ENCODE assay signal across 1 cellular context in the genomic region with DNA sequence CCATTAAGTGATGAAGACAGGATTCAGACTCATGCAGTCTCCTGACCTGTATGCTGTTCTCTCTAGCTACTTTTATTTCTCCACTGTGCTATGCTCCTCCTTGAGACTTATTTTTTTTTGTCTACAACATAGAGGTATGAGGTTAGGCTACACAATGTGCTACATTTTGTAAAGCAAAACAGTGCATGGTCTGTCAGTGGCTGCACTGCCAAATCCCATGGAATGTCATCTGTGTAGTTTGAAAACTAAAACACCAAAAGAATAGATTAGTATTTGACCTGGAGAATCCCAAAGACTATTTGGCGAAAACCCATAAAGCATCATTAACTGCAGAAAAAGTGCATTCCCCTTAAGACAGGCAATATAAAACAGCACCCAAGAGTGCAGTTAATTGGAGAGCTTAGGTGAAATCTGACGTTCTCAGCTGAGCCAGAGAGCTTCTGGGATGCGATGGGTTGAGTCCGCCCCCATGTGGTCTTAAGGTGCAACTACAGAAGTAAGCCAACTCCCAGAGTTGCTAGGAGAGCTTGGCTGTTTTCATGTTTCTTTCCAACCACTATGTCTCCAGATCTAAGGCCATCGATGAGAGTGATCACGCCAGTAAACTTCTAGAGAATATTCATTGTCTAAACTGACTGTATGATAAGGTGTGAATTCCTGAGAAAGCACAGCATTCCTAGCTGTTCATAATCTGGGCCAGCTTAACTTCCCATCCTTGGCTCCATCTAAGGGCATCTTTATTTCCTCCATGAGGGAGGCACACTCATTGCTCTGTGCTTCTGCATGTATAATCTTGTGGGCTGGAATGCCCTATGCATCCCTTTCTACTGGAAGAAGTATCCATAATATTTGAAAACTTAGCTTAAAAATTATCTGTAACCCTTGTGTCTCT.
TF ChIP-seq lines count a peak whose summit lies in the region.

No MANE protein-coding gene starts in this region.

TF ChIP-seq in HEK293, 187 proteins besides CTCF, POLR2A, EP300 and RAD21 (continued from another document):
- TF ChIP-seq, protein P1, sequence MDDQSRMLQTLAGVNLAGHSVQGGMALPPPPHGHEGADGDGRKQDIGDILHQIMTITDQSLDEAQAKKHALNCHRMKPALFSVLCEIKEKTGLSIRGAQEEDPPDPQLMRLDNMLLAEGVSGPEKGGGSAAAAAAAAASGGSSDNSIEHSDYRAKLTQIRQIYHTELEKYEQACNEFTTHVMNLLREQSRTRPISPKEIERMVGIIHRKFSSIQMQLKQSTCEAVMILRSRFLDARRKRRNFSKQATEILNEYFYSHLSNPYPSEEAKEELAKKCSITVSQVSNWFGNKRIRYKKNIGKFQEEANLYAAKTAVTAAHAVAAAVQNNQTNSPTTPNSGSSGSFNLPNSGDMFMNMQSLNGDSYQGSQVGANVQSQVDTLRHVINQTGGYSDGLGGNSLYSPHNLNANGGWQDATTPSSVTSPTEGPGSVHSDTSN (CRISPR knock-in tag; IDR thresholded peaks at IDR 0.05) = no peak
- no peak for TF ChIP-seq ZNF530 (tag by site-specific recombination; IDR thresholded peaks at IDR 0.05; ENCODE audit: low read depth)
- peak; percentile 94 for TF ChIP-seq ZNF654 (tag by site-specific recombination; IDR thresholded peaks at IDR 0.05; ENCODE audit: low read depth)
- TF ChIP-seq, protein P2, sequence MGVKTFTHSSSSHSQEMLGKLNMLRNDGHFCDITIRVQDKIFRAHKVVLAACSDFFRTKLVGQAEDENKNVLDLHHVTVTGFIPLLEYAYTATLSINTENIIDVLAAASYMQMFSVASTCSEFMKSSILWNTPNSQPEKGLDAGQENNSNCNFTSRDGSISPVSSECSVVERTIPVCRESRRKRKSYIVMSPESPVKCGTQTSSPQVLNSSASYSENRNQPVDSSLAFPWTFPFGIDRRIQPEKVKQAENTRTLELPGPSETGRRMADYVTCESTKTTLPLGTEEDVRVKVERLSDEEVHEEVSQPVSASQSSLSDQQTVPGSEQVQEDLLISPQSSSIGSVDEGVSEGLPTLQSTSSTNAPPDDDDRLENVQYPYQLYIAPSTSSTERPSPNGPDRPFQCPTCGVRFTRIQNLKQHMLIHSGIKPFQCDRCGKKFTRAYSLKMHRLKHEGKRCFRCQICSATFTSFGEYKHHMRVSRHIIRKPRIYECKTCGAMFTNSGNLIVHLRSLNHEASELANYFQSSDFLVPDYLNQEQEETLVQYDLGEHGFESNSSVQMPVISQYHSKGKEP (tag by site-specific recombination; IDR thresholded peaks at IDR 0.05) = 0 out of 2 replicates have a peak, but pooled peaks have one; percentile 12
